ENCODE assay signal across 18 cellular contexts in the genomic region with DNA sequence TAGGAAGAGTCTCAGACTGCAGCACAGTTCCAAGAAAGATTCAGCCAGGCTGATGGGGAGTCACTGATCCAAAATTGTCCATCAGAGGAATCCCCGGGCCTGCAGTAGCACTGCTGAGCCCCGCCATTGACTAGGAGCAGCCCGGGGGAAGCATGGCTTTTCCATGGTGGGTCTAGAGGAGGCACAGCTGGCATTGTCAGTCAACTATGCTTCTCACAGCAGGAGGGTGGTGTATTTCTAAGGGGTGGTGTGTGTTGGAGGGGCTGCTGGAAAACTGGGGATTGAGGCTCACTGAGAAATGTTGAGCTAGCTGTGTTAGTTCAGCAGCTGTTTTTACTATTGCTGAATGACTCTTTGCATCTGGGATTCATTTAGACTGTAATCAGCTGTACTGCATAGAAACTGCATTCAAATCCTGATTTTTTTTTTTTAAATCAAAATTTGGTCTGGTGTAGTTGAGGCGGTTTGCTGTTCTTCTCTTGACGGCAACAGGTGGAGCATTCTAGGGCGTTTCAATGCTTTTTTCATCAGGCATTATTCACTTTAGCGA.
"Had no signal": no experiment of that assay in that cellular context is flagged by ENCODE, and none has a peak within 500 bp of the region (broad histone marks: within the 10 kb centered on the region; RNA-seq: fewer than 3 reads in every experiment).

No MANE protein-coding gene starts in this region.

- H3K27ac Mint-ChIP-seq: activated CD8-positive, alpha-beta memory T cell treated with anti-CD3 and anti-CD28 coated beads, Interleukin-2, amount 10 ng/mL, durations not matched to agents 7 days and 5 days; activated naive CD8-positive, alpha-beta T cell treated with anti-CD3 and anti-CD28 coated beads, Interleukin-2, amount 10 ng/mL, durations not matched to agents 7 days and 5 days; neural progenitor cell had no signal

- H3K9me3 ChIP-seq: heart right ventricle, thyroid gland, vagina had no signal

- DNase-seq: activated CD4-positive, alpha-beta T cell treated with anti-CD3 and anti-CD28 coated beads, Interleukin-2, amount 50 U/mL, for 48 hours; activated CD8-positive, alpha-beta memory T cell treated with anti-CD3 and anti-CD28 coated beads, Interleukin-2, amount 10 ng/mL, durations not matched to agents 7 days and 5 days; activated gamma-delta T cell treated with Interleukin-2 at 50 U/mL for 16 hours; activated naive CD8-positive, alpha-beta T cell treated with anti-CD3 and anti-CD28 coated beads, Interleukin-2, amount 10 ng/mL, durations not matched to agents 7 days and 5 days; activated T-cell treated with anti-CD3 and anti-CD28 coated beads, Interleukin-2, amount 50 U/mL, for 48 hours; aorta; dorsolateral prefrontal cortex; heart right ventricle; retina; stimulated activated CD4-positive, alpha-beta T cell treated with anti-CD3 and anti-CD28 coated beads, Interleukin-4, amount 100 ng/mL, for 4 hours; T-helper 2 cell; thyroid gland had no signal

- H3K27ac ChIP-seq: dorsolateral prefrontal cortex, heart right ventricle, neural progenitor cell, parathyroid adenoma, skin epidermis, thyroid gland, vagina had no signal

- H3K4me3 Mint-ChIP-seq: activated CD8-positive, alpha-beta memory T cell treated with anti-CD3 and anti-CD28 coated beads, Interleukin-2, amount 10 ng/mL, durations not matched to agents 7 days and 5 days; activated naive CD8-positive, alpha-beta T cell treated with anti-CD3 and anti-CD28 coated beads, Interleukin-2, amount 10 ng/mL, durations not matched to agents 7 days and 5 days; neural progenitor cell had no signal

- ATAC-seq: activated CD4-positive, CD25-positive, alpha-beta regulatory T cell treated with anti-CD3 and anti-CD28 coated beads, Interleukin-2, amount 50 U/mL, for 24 hours; activated CD8-positive, alpha-beta memory T cell treated with anti-CD3 and anti-CD28 coated beads, Interleukin-2, amount 10 ng/mL, durations not matched to agents 7 days and 5 days; esophagus mucosa; heart right ventricle had no signal

- H3K4me2 ChIP-seq: neural progenitor cell had no signal

- H3K27me3 Mint-ChIP-seq: activated CD8-positive, alpha-beta memory T cell treated with anti-CD3 and anti-CD28 coated beads, Interleukin-2, amount 10 ng/mL, durations not matched to agents 7 days and 5 days; activated naive CD8-positive, alpha-beta T cell treated with anti-CD3 and anti-CD28 coated beads, Interleukin-2, amount 10 ng/mL, durations not matched to agents 7 days and 5 days had no signal

- H3K9ac ChIP-seq: neural progenitor cell, parathyroid adenoma had no signal

- H3K27me3 ChIP-seq: dorsolateral prefrontal cortex, heart right ventricle, neural progenitor cell, thyroid gland, vagina had no signal

- H2AFZ ChIP-seq: neural progenitor cell, parathyroid adenoma had no signal

- H3K4me3 ChIP-seq: dorsolateral prefrontal cortex, heart right ventricle, neural progenitor cell, skin epidermis, thyroid gland, vagina had no signal

- H3K36me3 ChIP-seq: neural progenitor cell, vagina had no signal

- H3K9me3 Mint-ChIP-seq: activated naive CD8-positive, alpha-beta T cell treated with anti-CD3 and anti-CD28 coated beads, Interleukin-2, amount 10 ng/mL, durations not matched to agents 7 days and 5 days; neural progenitor cell had no signal
